ENCODE assay signal across 11 cellular contexts in genomic region chr11:83835423-83835822, GRCh38.
DNase-seq lines count a peak whose midpoint lies in the region; ATAC-seq lines count a peak whose summit lies in the region.
"Had no signal": no experiment of that assay in that cellular context is flagged by ENCODE, and none has a peak within 500 bp of the region (broad histone marks: within the 10 kb centered on the region; RNA-seq: fewer than 3 reads in every experiment).

No MANE protein-coding gene starts in this region.

- ATAC-seq in GM18508 (IDR thresholded peaks at IDR 0.05; ENCODE audit: insufficient read depth, unreplicated experiment): peak; percentile 92
- ATAC-seq in GM21447 (IDR thresholded peaks at IDR 0.05; ENCODE audit: unreplicated experiment): peak; percentile 74
- ATAC-seq in HG03097 (IDR thresholded peaks at IDR 0.05; ENCODE audit: low FRiP score, unreplicated experiment): peak; percentile 89
- ATAC-seq: Panc1 had no signal

- no peak for DNase-seq in DMS114 treated with DMSO at 0.1 percent for 48 hours (lab: John Stamatoyannopoulos, UW; ENCODE audit: unreplicated experiment)
- DNase-seq in NCI-H510A (lab: John Stamatoyannopoulos, UW): no peak
- no peak for DNase-seq in NCI-H774 (lab: John Stamatoyannopoulos, UW)
- no peak for DNase-seq in NCI-H524 (lab: John Stamatoyannopoulos, UW)
- DNase-seq: activated CD4-positive, alpha-beta T cell treated with anti-CD3 and anti-CD28 coated beads, Interleukin-2, amount 10 ng/mL, durations not matched to agents 7 days and 5 days had no signal

- peak overlapping the region; percentile 70 for H3K27ac ChIP-seq in cingulate gyrus (ENCODE audit: low read depth, low read length)
- H3K27ac ChIP-seq: BLaER1 had no signal
